Comparison of ENCODE assay signal across 17 cellular contexts in genomic region chr2:173672573-173673340, GRCh38.
A peak's percentile ranks its signal among the peaks of the same experiment; 100 is the strongest.
DNase-seq lines count a peak whose midpoint lies in the region; ATAC-seq, FAIRE-seq and TF ChIP-seq lines count a peak whose summit lies in the region.
"Had no signal": no experiment of that assay in that cellular context is flagged by ENCODE, and none has a peak within 500 bp of the region (broad histone marks: within the 10 kb centered on the region; RNA-seq: fewer than 3 reads in every experiment).

No MANE protein-coding gene starts in this region.

- CTCF ChIA-PET in K562 (lab: Yijun Ruan, JAX; ENCODE audit: low intra/inter-chr PET ratio) = no interaction called here

- no TSS peak for BruUV-seq in K562 (replicated peaks; lab: Mats Ljungman, UMichigan)

- no peaks in the 10 kb centered on the region for H3K9me3 ChIP-seq in K562 (replicated peaks; ENCODE audit: control insufficient read depth, insufficient read depth, low read depth, low read length)
- H3K9me3 ChIP-seq: HAP-1 had no signal

- H3K27me3 ChIP-seq in K562 (ENCODE audit: control insufficient read depth in 2 of 2, insufficient read depth in 2 of 2, low read length in 2 of 2) = no peaks in the 10 kb centered on the region; a peak in 1 of 5 replicates
- H3K27me3 ChIP-seq: BLaER1 had no signal

- ATAC-seq in K562 = no peak
- ATAC-seq in left ventricle myocardium superior = no peak

- TF ChIP-seq RAD21 in K562 (CRISPR knock-in tag; conservative IDR thresholded peaks at IDR 0.05 in 1 of 2, IDR thresholded peaks at IDR 0.05 in 1 of 2) = no peak

- intact Hi-C loops in K562 (cut with micrococcal nuclease) (no loop called here), left ventricle myocardium superior (cut with micrococcal nuclease) (no loop called here)

- H3K36me3 ChIP-seq in K562 (ENCODE audit: control insufficient read depth, insufficient read depth, low read length) = no peaks in the 10 kb centered on the region
- H3K36me3 ChIP-seq: BLaER1, HAP-1 had no signal

- FAIRE-seq in K562 (lab: Jason Lieb, UNC) (no peak), urothelium cell line (lab: Jason Lieb, UNC) (no peak)
- FAIRE-seq: G401.6, GM12891 had no signal

- H2AFZ ChIP-seq in K562 (ENCODE audit: low read depth, low read length) = no peak overlapping the region

- DNase-seq in DMS 273 (lab: John Stamatoyannopoulos, UW; ENCODE audit: unreplicated experiment) (peak; percentile 17), DMS 273 treated with DMSO at 0.1 percent for 48 hours (lab: John Stamatoyannopoulos, UW) (no peak), K562 (ENCODE audit: extremely low read depth in 1 of 4, low spot score in 3 of 4) (no peak), left ventricle myocardium superior (no peak), urothelium cell line (ENCODE audit: low spot score) (no peak), EL (no peak)
- peak; percentile 39 for DNase-seq in Jurkat, Clone E6-1 (ENCODE audit: low read depth, low spot score)
- DNase-seq: AML-193; Caco-2; CD8-positive, alpha-beta memory T cell; GOT3; KG1 had no signal

- 0% methylated on average over 3 of the region's 3 CpGs for WGBS in K562 (ENCODE audit: insufficient coverage, low coverage, missing lambda C conversion rate)

- in situ Hi-C loops in K562 (cut with MboI) = no loop called here

- no peak overlapping the region for H3K4me2 ChIP-seq in K562 (ENCODE audit: insufficient read depth, low read length)
- H3K4me2 ChIP-seq: BLaER1 had no signal

- POLR2A ChIA-PET in K562 (lab: Yijun Ruan, JAX) = interaction anchor here (0.7 kb wide), 1 partner anchor 147 kb away, joined by 3 read pairs; no protein-coding TSS in a partner anchor

- H3K27ac ChIP-seq in K562 (ENCODE audit: extremely low read depth, low read depth, low read length) = no peak overlapping the region
- H3K27ac ChIP-seq: 22Rv1, BLaER1 had no signal

- no peak for TF ChIP-seq EP300 in K562 (IDR thresholded peaks at IDR 0.05; ENCODE audit: low read length)

- H3K4me3 ChIP-seq in Jurkat, Clone E6-1 (ENCODE audit: low read length) = no peak overlapping the region
- H3K4me3 ChIP-seq in K562 = no peak overlapping the region
- H3K4me3 ChIP-seq: BLaER1, HAP-1 had no signal

- no peak for TF ChIP-seq POLR2A in K562 (conservative IDR thresholded peaks at IDR 0.05)

- H4K20me1 ChIP-seq in K562 (replicated peaks; ENCODE audit: control insufficient read depth, insufficient read depth, low read length) = no peaks in the 10 kb centered on the region
- H4K20me1 ChIP-seq: BLaER1 had no signal

- H3K4me1 ChIP-seq in K562 (replicated peaks in 1 of 2; ENCODE audit: control insufficient read depth in 2 of 2, insufficient read depth in 2 of 2, low read length in 2 of 2) = no peaks in the 10 kb centered on the region
- H3K4me1 ChIP-seq: BLaER1 had no signal

- H3K9me1 ChIP-seq in K562 (ENCODE audit: control insufficient read depth, insufficient read depth, low read length) = no peaks in the 10 kb centered on the region

- H3K79me2 ChIP-seq in K562 (ENCODE audit: control insufficient read depth, insufficient read depth, low read length) = no peaks in the 10 kb centered on the region

- TF ChIP-seq CTCF in K562 (IDR thresholded peaks at IDR 0.05 in 2 of 3, conservative IDR thresholded peaks at IDR 0.05 in 1 of 3; ENCODE audit: insufficient read depth in 2 of 3, low read depth in 1 of 3, low read length in 3 of 3) = no peak

- H3K9ac ChIP-seq in K562 (ENCODE audit: insufficient read depth in 1 of 2, low read depth in 2 of 2, low read length in 2 of 2) = no peak overlapping the region
- H3K9ac ChIP-seq: BLaER1 had no signal

TF ChIP-seq in K562, 482 proteins besides CTCF, POLR2A, EP300 and RAD21:
- TF ChIP-seq NCOA2 (IDR thresholded peaks at IDR 0.05; ENCODE audit: partially characterized antibody in 2 of 2) = no peak
- TF ChIP-seq ILK (tag; IDR thresholded peaks at IDR 0.05; ENCODE audit: borderline replicate concordance, low read depth) = no peak
- TF ChIP-seq ZNF316 (IDR thresholded peaks at IDR 0.05) = peak; percentile 77
- TF ChIP-seq, protein P1, sequence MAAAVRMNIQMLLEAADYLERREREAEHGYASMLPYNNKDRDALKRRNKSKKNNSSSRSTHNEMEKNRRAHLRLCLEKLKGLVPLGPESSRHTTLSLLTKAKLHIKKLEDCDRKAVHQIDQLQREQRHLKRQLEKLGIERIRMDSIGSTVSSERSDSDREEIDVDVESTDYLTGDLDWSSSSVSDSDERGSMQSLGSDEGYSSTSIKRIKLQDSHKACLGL (CRISPR knock-in tag; IDR thresholded peaks at IDR 0.05; ENCODE audit: borderline replicate concordance, poor library complexity, severe bottlenecking) = no peak
- no peak for TF ChIP-seq USF1 (CRISPR knock-in tag; IDR thresholded peaks at IDR 0.05)
- peak; percentile 46; the same call in 1 of the 2 replicates for TF ChIP-seq C11orf30 (IDR thresholded peaks at IDR 0.05; ENCODE audit: low read depth)
- TF ChIP-seq, protein P2, sequence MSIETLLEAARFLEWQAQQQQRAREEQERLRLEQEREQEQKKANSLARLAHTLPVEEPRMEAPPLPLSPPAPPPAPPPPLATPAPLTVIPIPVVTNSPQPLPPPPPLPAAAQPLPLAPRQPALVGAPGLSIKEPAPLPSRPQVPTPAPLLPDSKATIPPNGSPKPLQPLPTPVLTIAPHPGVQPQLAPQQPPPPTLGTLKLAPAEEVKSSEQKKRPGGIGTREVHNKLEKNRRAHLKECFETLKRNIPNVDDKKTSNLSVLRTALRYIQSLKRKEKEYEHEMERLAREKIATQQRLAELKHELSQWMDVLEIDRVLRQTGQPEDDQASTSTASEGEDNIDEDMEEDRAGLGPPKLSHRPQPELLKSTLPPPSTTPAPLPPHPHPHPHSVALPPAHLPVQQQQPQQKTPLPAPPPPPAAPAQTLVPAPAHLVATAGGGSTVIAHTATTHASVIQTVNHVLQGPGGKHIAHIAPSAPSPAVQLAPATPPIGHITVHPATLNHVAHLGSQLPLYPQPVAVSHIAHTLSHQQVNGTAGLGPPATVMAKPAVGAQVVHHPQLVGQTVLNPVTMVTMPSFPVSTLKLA (conservative IDR thresholded peaks at IDR 0.05) = no peak
- TF ChIP-seq MAFG (tag; conservative IDR thresholded peaks at IDR 0.05) = peak; percentile 34; the same call in 1 of the 2 replicates
- no peak for TF ChIP-seq ARNT (IDR thresholded peaks at IDR 0.05)
- TF ChIP-seq GTF2F1 (IDR thresholded peaks at IDR 0.05; ENCODE audit: low read depth, low read length) = no peak
- TF ChIP-seq POU5F1 (IDR thresholded peaks at IDR 0.05; ENCODE audit: borderline replicate concordance, low read depth, low read length, partially characterized antibody) = no peak
TF ChIP-seq in K562: peak in this region for 3.

Comparison
In these comparisons a context has a peak if more than half of its experiments do, and no peak if none do; other contexts are left out.
1. DNase-seq: peak in DMS 273 (single experiment) and Jurkat, Clone E6-1 (single experiment); none in DMS 273 treated with DMSO at 0.1 percent for 48 hours (single experiment), K562 (0 of 4), left ventricle myocardium superior (single experiment), urothelium cell line (single experiment) and EL (single experiment).